Comparison of ENCODE assay signal across 1 cellular context in genomic region chr1:25912076-25912831, GRCh38.
TF ChIP-seq lines count a peak whose summit lies in the region.

No MANE protein-coding gene starts in this region.

TF ChIP-seq in SK-N-SH treated with all-trans-retinoic acid at 6 μM for 48 hours, 23 proteins besides CTCF, POLR2A, EP300 and RAD21:
- no peak for TF ChIP-seq CSDC2 (CRISPR knock-in tag; IDR thresholded peaks at IDR 0.05)
- TF ChIP-seq OSR1 (CRISPR knock-in tag; IDR thresholded peaks at IDR 0.05): no peak
- TF ChIP-seq ZFP3 (CRISPR knock-in tag; IDR thresholded peaks at IDR 0.05): no peak
- no peak for TF ChIP-seq POU6F1 (CRISPR knock-in tag; IDR thresholded peaks at IDR 0.05; ENCODE audit: borderline replicate concordance, low read depth)
- no peak for TF ChIP-seq CREB5 (CRISPR knock-in tag; IDR thresholded peaks at IDR 0.05; ENCODE audit: low read depth)
- TF ChIP-seq ZNF565 (CRISPR knock-in tag; conservative IDR thresholded peaks at IDR 0.05; ENCODE audit: low read depth): no peak
- TF ChIP-seq SNAI2 (CRISPR knock-in tag; IDR thresholded peaks at IDR 0.05): no peak
- no peak for TF ChIP-seq ARNTL (CRISPR knock-in tag; IDR thresholded peaks at IDR 0.05; ENCODE audit: borderline replicate concordance, low read depth)
- TF ChIP-seq PPARA (CRISPR knock-in tag; IDR thresholded peaks at IDR 0.05; ENCODE audit: borderline replicate concordance): no peak
- no peak for TF ChIP-seq ZFP30 (CRISPR knock-in tag; IDR thresholded peaks at IDR 0.05)
- TF ChIP-seq CSRNP3 (CRISPR knock-in tag; IDR thresholded peaks at IDR 0.05): no peak
- no peak for TF ChIP-seq TSHZ2 (CRISPR knock-in tag; IDR thresholded peaks at IDR 0.05)
- TF ChIP-seq BACH2 (CRISPR knock-in tag; IDR thresholded peaks at IDR 0.05; ENCODE audit: borderline replicate concordance): no peak
- TF ChIP-seq ESRRG (CRISPR knock-in tag; IDR thresholded peaks at IDR 0.05): no peak
TF ChIP-seq in SK-N-SH treated with all-trans-retinoic acid at 6 μM for 48 hours: peak in this region for 0.
